ENCODE assay signal across 20 cellular contexts in genomic region chr9:108012405-108012804, GRCh38.
A peak's percentile ranks its signal among the peaks of the same experiment; 100 is the strongest.
DNase-seq lines count a peak whose midpoint lies in the region; ATAC-seq, FAIRE-seq and TF ChIP-seq lines count a peak whose summit lies in the region.
"Had no signal": no experiment of that assay in that cellular context is flagged by ENCODE, and none has a peak within 500 bp of the region (broad histone marks: within the 10 kb centered on the region; RNA-seq: fewer than 3 reads in every experiment).

No MANE protein-coding gene starts in this region.

- no peak for TF ChIP-seq RAD21 in K562 (CRISPR knock-in tag; conservative IDR thresholded peaks at IDR 0.05 in 1 of 2, IDR thresholded peaks at IDR 0.05 in 1 of 2)

- no peaks in the 10 kb centered on the region for H3K27me3 Mint-ChIP-seq in stimulated activated memory B cell treated with anti-CD40 and anti-IgM and Interleukin-4, amounts not matched to agents 10 μg/mL and 1 μg/mL and 100 μg/mL, for 72 hours
- H3K27me3 Mint-ChIP-seq: CD4-positive, CD25-positive, alpha-beta regulatory T cell had no signal

- no peak for TF ChIP-seq POLR2A in K562 (conservative IDR thresholded peaks at IDR 0.05)

- 68% methylated on average over 4 of the region's 4 CpGs for WGBS in K562 (ENCODE audit: insufficient coverage, low coverage, missing lambda C conversion rate)
- whole genome bisulfite sequencing in mesenchymal stem cell, result 93% methylated on average over 4 of the region's 4 CpGs

- in situ Hi-C loops in K562 (cut with MboI), result no loop called here

- no peak overlapping the region for H3K23ac ChIP-seq in mesenchymal stem cell (ENCODE audit: low read length in 2 of 2)

- H4K20me1 ChIP-seq in BLaER1 treated with 17β-estradiol and CSF1 and Interleukin-3, amounts not matched to agents 10 nM and 100 nM, result no peaks in the 10 kb centered on the region
- H4K20me1 ChIP-seq in MM.1S (ENCODE audit: insufficient read depth, low read length), result no peaks in the 10 kb centered on the region
- H4K20me1 ChIP-seq in K562 (replicated peaks; ENCODE audit: control insufficient read depth, insufficient read depth, low read length), result no peaks in the 10 kb centered on the region

- no peak overlapping the region for H2BK12ac ChIP-seq in mesenchymal stem cell (ENCODE audit: low read length in 2 of 2)

- BruUV-seq in K562 (replicated peaks; lab: Mats Ljungman, UMichigan), result no TSS peak

- H2BK15ac ChIP-seq in mesenchymal stem cell (ENCODE audit: low read depth, poor library complexity, severe bottlenecking), result no peak overlapping the region

- POLR2A ChIA-PET in K562 (lab: Yijun Ruan, JAX), result interaction anchor here (0.6 to 2.4 kb wide), 3 partner anchors 10 to 499 kb away, joined by 3 to 7 read pairs (median 3); no protein-coding TSS in a partner anchor

- H2AK5ac ChIP-seq in mesenchymal stem cell (ENCODE audit: low read length, severe bottlenecking), result no peak overlapping the region

- peak overlapping the region; percentile 13 for H3K4me3 Mint-ChIP-seq in stimulated activated memory B cell treated with anti-CD40 and anti-IgM and Interleukin-4, amounts not matched to agents 10 μg/mL and 1 μg/mL and 100 μg/mL, for 72 hours
- H3K4me3 Mint-ChIP-seq: CD4-positive, CD25-positive, alpha-beta regulatory T cell; GM23338 had no signal

- ATAC-seq in K562, result no peak
- peak; percentile 75 for ATAC-seq in stimulated activated memory B cell treated with anti-CD40 and anti-IgM and Interleukin-4, amounts not matched to agents 10 μg/mL and 1 μg/mL and 100 μg/mL, for 72 hours
- ATAC-seq: GM23338 had no signal

- H3F3A ChIP-seq in MM.1S (ENCODE audit: insufficient read depth, low read length), result no peaks in the 10 kb centered on the region

- H3K36me3 ChIP-seq in BLaER1 treated with 17β-estradiol and CSF1 and Interleukin-3, amounts not matched to agents 10 nM and 100 nM, result no peaks in the 10 kb centered on the region
- H3K36me3 ChIP-seq in MM.1S (replicated peaks; ENCODE audit: insufficient read depth, low read length) (no peaks in the 10 kb centered on the region), K562 (ENCODE audit: control insufficient read depth, insufficient read depth, low read length) (no peaks in the 10 kb centered on the region), mesenchymal stem cell (ENCODE audit: control insufficient read depth in 1 of 2, insufficient read depth in 2 of 2, low read depth in 1 of 2, low read length in 2 of 2) (no peaks in the 10 kb centered on the region)

- no peaks in the 10 kb centered on the region for H3K9me3 ChIP-seq in BLaER1 treated with 17β-estradiol and CSF1 and Interleukin-3, amounts not matched to agents 10 nM and 100 nM (replicated peaks in 1 of 11)
- H3K9me3 ChIP-seq in MM.1S (replicated peaks; ENCODE audit: insufficient read depth, low read length), result no peaks in the 10 kb centered on the region
- no peaks in the 10 kb centered on the region for H3K9me3 ChIP-seq in K562 (replicated peaks; ENCODE audit: control insufficient read depth, insufficient read depth, low read depth, low read length)
- H3K9me3 ChIP-seq in mesenchymal stem cell (ENCODE audit: control insufficient read depth, low read length), result no peaks in the 10 kb centered on the region
- H3K9me3 ChIP-seq: Caco-2 had no signal

- no peak overlapping the region for H3K9ac ChIP-seq in BLaER1 treated with 17β-estradiol and CSF1 and Interleukin-3, amounts not matched to agents 10 nM and 100 nM
- H3K9ac ChIP-seq in MM.1S (ENCODE audit: low read length) (no peak overlapping the region), K562 (ENCODE audit: insufficient read depth in 1 of 2, low read depth in 2 of 2, low read length in 2 of 2) (no peak overlapping the region), mesenchymal stem cell (ENCODE audit: low read length) (no peak overlapping the region)

- no peaks in the 10 kb centered on the region for H3K79me1 ChIP-seq in mesenchymal stem cell (replicated peaks; ENCODE audit: low read length, poor library complexity, severe bottlenecking)

- no peak overlapping the region for H3K4me3 ChIP-seq in BLaER1 treated with 17β-estradiol and CSF1 and Interleukin-3, amounts not matched to agents 10 nM and 100 nM
- H3K4me3 ChIP-seq in MM.1S (ENCODE audit: low read length), result no peak overlapping the region
- H3K4me3 ChIP-seq in K562, result no peak overlapping the region
- no peak overlapping the region for H3K4me3 ChIP-seq in mesenchymal stem cell (ENCODE audit: insufficient read depth in 1 of 2, low read depth in 1 of 2, low read length in 2 of 2)
- H3K4me3 ChIP-seq: GM23338 had no signal

- peak overlapping the region in 8 of 11 experiments; percentile 1 to 29 (median 12); a peak in 9 of 22 replicates for H3K4me2 ChIP-seq in BLaER1 treated with 17β-estradiol and CSF1 and Interleukin-3, amounts not matched to agents 10 nM and 100 nM
- H3K4me2 ChIP-seq in MM.1S (ENCODE audit: low read depth, low read length) (no peak overlapping the region), K562 (ENCODE audit: insufficient read depth, low read length) (no peak overlapping the region), mesenchymal stem cell (ENCODE audit: low read length, poor library complexity, severe bottlenecking) (no peak overlapping the region)
- H3K4me2 ChIP-seq: GM23338 had no signal

- TF ChIP-seq CTCF in MM.1S (IDR thresholded peaks at IDR 0.05; ENCODE audit: low read length), result no peak
- TF ChIP-seq CTCF in K562 (IDR thresholded peaks at IDR 0.05 in 2 of 3, conservative IDR thresholded peaks at IDR 0.05 in 1 of 3; ENCODE audit: insufficient read depth in 2 of 3, low read depth in 1 of 3, low read length in 3 of 3), result no peak

- no peaks in the 10 kb centered on the region for H3K9me3 Mint-ChIP-seq in stimulated activated memory B cell treated with anti-CD40 and anti-IgM and Interleukin-4, amounts not matched to agents 10 μg/mL and 1 μg/mL and 100 μg/mL, for 72 hours
- H3K9me3 Mint-ChIP-seq: GM23338 had no signal

- no peak for FAIRE-seq in K562 (lab: Jason Lieb, UNC)
- FAIRE-seq: D721Med, G401.6, GM12892, GM18507, H54 had no signal

- CTCF ChIA-PET in K562 (lab: Yijun Ruan, JAX; ENCODE audit: low intra/inter-chr PET ratio), result no interaction called here

- no peak for TF ChIP-seq EP300 in K562 (IDR thresholded peaks at IDR 0.05; ENCODE audit: low read length)

- H2BK5ac ChIP-seq in mesenchymal stem cell (ENCODE audit: low read depth, low read length, poor library complexity, severe bottlenecking), result no peak overlapping the region

- H3K27me3 ChIP-seq in BLaER1 treated with 17β-estradiol and CSF1 and Interleukin-3, amounts not matched to agents 10 nM and 100 nM, result no peaks in the 10 kb centered on the region
- H3K27me3 ChIP-seq in MM.1S (replicated peaks; ENCODE audit: insufficient read depth, low read length), result no peaks in the 10 kb centered on the region
- no peaks in the 10 kb centered on the region for H3K27me3 ChIP-seq in K562 (ENCODE audit: control insufficient read depth in 2 of 2, insufficient read depth in 2 of 2, low read length in 2 of 2)
- H3K27me3 ChIP-seq in mesenchymal stem cell (ENCODE audit: control insufficient read depth in 1 of 2, insufficient read depth in 1 of 2, low read length in 2 of 2), result no peaks in the 10 kb centered on the region

- H4K8ac ChIP-seq in mesenchymal stem cell (ENCODE audit: low read length), result no peak overlapping the region

- H2BK120ac ChIP-seq in mesenchymal stem cell (ENCODE audit: low read depth, low read length), result no peak overlapping the region

- no peak overlapping the region for H3K14ac ChIP-seq in mesenchymal stem cell (ENCODE audit: low read length in 2 of 2)

- H3K4ac ChIP-seq in mesenchymal stem cell (ENCODE audit: low read depth in 1 of 2, low read length in 2 of 2), result no peak overlapping the region

- intact Hi-C loops in K562 (cut with micrococcal nuclease), result no loop called here

- H4K91ac ChIP-seq in mesenchymal stem cell (ENCODE audit: low read length), result no peak overlapping the region

- no peak for DNase-seq in MM.1S
- DNase-seq in K562 (ENCODE audit: extremely low read depth in 1 of 4, low spot score in 3 of 4), result no peak
- DNase-seq in mesenchymal stem cell, result no peak
- DNase-seq in stimulated activated CD4-positive, alpha-beta T cell treated with anti-CD3 and anti-CD28 coated beads, Interleukin-4, amount 100 ng/mL, for 4 hours, result no peak
- no peak for DNase-seq in NCI-H2107 treated with DMSO at 0.1 percent for 48 hours (lab: John Stamatoyannopoulos, UW; ENCODE audit: unreplicated experiment)
- no peak for DNase-seq in SKM-1 treated with dmso at 0.1 percent for 144 hours (lab: John Stamatoyannopoulos, UW; ENCODE audit: unreplicated experiment)
- DNase-seq: 8988T; C1 segment of cervical spinal cord; Caco-2; CD4-positive, CD25-positive, alpha-beta regulatory T cell; HCEC 1CT had no signal

- H3K4me1 Mint-ChIP-seq in stimulated activated memory B cell treated with anti-CD40 and anti-IgM and Interleukin-4, amounts not matched to agents 10 μg/mL and 1 μg/mL and 100 μg/mL, for 72 hours, result peaks cover 36% of the 10 kb centered on the region
- H3K4me1 Mint-ChIP-seq: CD4-positive, CD25-positive, alpha-beta regulatory T cell had no signal

- H3K9me1 ChIP-seq in K562 (ENCODE audit: control insufficient read depth, insufficient read depth, low read length), result no peaks in the 10 kb centered on the region

- H3K4me1 ChIP-seq in BLaER1 treated with 17β-estradiol and CSF1 and Interleukin-3, amounts not matched to agents 10 nM and 100 nM, result peaks cover 0 to 18% (median 8%) of the 10 kb centered on the region in 10 experiments; a peak in 12 of 20 replicates
- peaks cover 5% of the 10 kb centered on the region; the same call in 1 of the 2 replicates for H3K4me1 ChIP-seq in MM.1S (ENCODE audit: low read length)
- H3K4me1 ChIP-seq in K562 (replicated peaks in 1 of 2; ENCODE audit: control insufficient read depth in 2 of 2, insufficient read depth in 2 of 2, low read length in 2 of 2), result peaks cover 0 to 17% of the 10 kb centered on the region in 2 experiments; a peak in 3 of 5 replicates
- no peaks in the 10 kb centered on the region for H3K4me1 ChIP-seq in mesenchymal stem cell (ENCODE audit: control insufficient read depth, insufficient read depth, low read depth, low read length)
- H3K4me1 ChIP-seq: Caco-2 had no signal

- no peaks in the 10 kb centered on the region for H3K36me3 Mint-ChIP-seq in stimulated activated memory B cell treated with anti-CD40 and anti-IgM and Interleukin-4, amounts not matched to agents 10 μg/mL and 1 μg/mL and 100 μg/mL, for 72 hours
- H3K36me3 Mint-ChIP-seq: CD4-positive, CD25-positive, alpha-beta regulatory T cell had no signal

- no peak overlapping the region for H3K27ac ChIP-seq in BLaER1 treated with 17β-estradiol and CSF1 and Interleukin-3, amounts not matched to agents 10 nM and 100 nM
- H3K27ac ChIP-seq in MM.1S (ENCODE audit: low read length) (peak overlapping the region; percentile 11; the same call in 1 of the 2 replicates), K562 (ENCODE audit: extremely low read depth, low read depth, low read length) (no peak overlapping the region), mesenchymal stem cell (ENCODE audit: low read length, poor library complexity, severe bottlenecking) (no peak overlapping the region)
- H3K27ac ChIP-seq: HL-60 had no signal

- H3K79me2 ChIP-seq in MM.1S (ENCODE audit: low read length), result no peaks in the 10 kb centered on the region
- no peaks in the 10 kb centered on the region for H3K79me2 ChIP-seq in K562 (ENCODE audit: control insufficient read depth, insufficient read depth, low read length)

- H3K27ac Mint-ChIP-seq in stimulated activated memory B cell treated with anti-CD40 and anti-IgM and Interleukin-4, amounts not matched to agents 10 μg/mL and 1 μg/mL and 100 μg/mL, for 72 hours, result peak overlapping the region; percentile 69
- H3K27ac Mint-ChIP-seq: CD4-positive, CD25-positive, alpha-beta regulatory T cell; GM23338 had no signal

- H3K18ac ChIP-seq in mesenchymal stem cell (ENCODE audit: low read depth in 1 of 2, low read length in 2 of 2), result no peak overlapping the region

- no peaks in the 10 kb centered on the region for H3K9me2 ChIP-seq in MM.1S (replicated peaks; ENCODE audit: insufficient read depth, low read length)

- H2AFZ ChIP-seq in MM.1S (ENCODE audit: low read length) (no peak overlapping the region), K562 (ENCODE audit: low read depth, low read length) (0 out of 2 replicates have a peak overlapping the region, but pooled peaks have one; percentile 8), mesenchymal stem cell (ENCODE audit: low read depth, low read length) (no peak overlapping the region)
- H2AFZ ChIP-seq: GM23338 had no signal

Comparison
In these comparisons a context has a peak if more than half of its experiments do, and no peak if none do; other contexts are left out.
1. H3K4me2 ChIP-seq: peak in BLaER1 treated with 17β-estradiol and CSF1 and Interleukin-3, amounts not matched to agents 10 nM and 100 nM (8 of 11); none in MM.1S (single experiment), K562 (single experiment) and mesenchymal stem cell (single experiment).